8 cellular contexts compared by ENCODE assay signal in genomic region chr17:81510524-81510797, GRCh38. TPM values are rescaled to one million over a fixed set of nuclear protein-coding genes. Genes with fewer than 3 reads are reported as not detected.
DNase-seq lines count a peak whose midpoint lies in the region; ATAC-seq and TF ChIP-seq lines count a peak whose summit lies in the region.

No MANE protein-coding gene starts in this region.

- H3K36me3 Mint-ChIP-seq in activated naive CD8-positive, alpha-beta T cell treated with anti-CD3 and anti-CD28 coated beads, Interleukin-2, amount 10 ng/mL, durations not matched to agents 7 days and 5 days: peaks cover 44% of the 10 kb centered on the region

- no peaks in the 10 kb centered on the region for H3K9me2 ChIP-seq in SK-N-SH

- no peaks in the 10 kb centered on the region for H3K27me3 ChIP-seq in SK-N-SH (ENCODE audit: insufficient read depth)
- H3K27me3 ChIP-seq in kidney epithelial cell (ENCODE audit: control insufficient read depth, insufficient read depth, low read length): no peaks in the 10 kb centered on the region
- H3K27me3 ChIP-seq in subcutaneous abdominal adipose tissue (ENCODE audit: control insufficient read depth in 5 of 5, insufficient read depth in 4 of 5, low read length in 5 of 5): no peaks in the 10 kb centered on the region

- H3K9me3 ChIP-seq in SK-N-SH (no peaks in the 10 kb centered on the region), subcutaneous abdominal adipose tissue (ENCODE audit: control insufficient read depth in 5 of 5, low read length in 5 of 5) (no peaks in the 10 kb centered on the region)

- H3K4me3 ChIP-seq in SK-N-SH (ENCODE audit: low read depth in 2 of 2, low read length in 1 of 2) (peak overlapping the region; percentile 70 to 91), kidney epithelial cell (ENCODE audit: low read depth, low read length) (peak overlapping the region; percentile 61), subcutaneous abdominal adipose tissue (ENCODE audit: low read depth in 1 of 5, low read length in 5 of 5) (peak overlapping the region; percentile 88 to 96 (median 92))

- no peak overlapping the region for H2AFZ ChIP-seq in SK-N-SH (ENCODE audit: low read depth)

- H3K9ac ChIP-seq in SK-N-SH: peak overlapping the region; percentile 81
- H3K9ac ChIP-seq in subcutaneous abdominal adipose tissue (ENCODE audit: low read length in 5 of 5): peak overlapping the region in 4 of 5 donors; percentile 42 to 89 (median 76)

- TF ChIP-seq EP300 in SK-N-SH (IDR thresholded peaks at IDR 0.05; ENCODE audit: borderline replicate concordance in 1 of 2, low read depth in 1 of 2, low read length in 1 of 2): no peak

- DNase-seq in SK-N-SH: no peak
- DNase-seq in activated naive CD8-positive, alpha-beta T cell treated with anti-CD3 and anti-CD28 coated beads, Interleukin-2, amount 10 ng/mL, durations not matched to agents 7 days and 5 days: no peak
- no peak for DNase-seq in kidney epithelial cell (ENCODE audit: low read depth)
- no peak for DNase-seq in NK-92 (lab: John Stamatoyannopoulos, UW; ENCODE audit: unreplicated experiment)
- DNase-seq in islet precursor cell: no peak

- H3K36me3 ChIP-seq in SK-N-SH (replicated peaks in 1 of 2; ENCODE audit: control insufficient read depth in 1 of 2, insufficient read depth in 2 of 2, low read length in 1 of 2) (peaks cover 32 to 42% of the 10 kb centered on the region in 2 experiments), kidney epithelial cell (ENCODE audit: control insufficient read depth, insufficient read depth, low read length) (peaks cover 14% of the 10 kb centered on the region), subcutaneous abdominal adipose tissue (ENCODE audit: control insufficient read depth in 5 of 5, insufficient read depth in 5 of 5, low read length in 5 of 5) (peaks cover 0 to 32% (median 30%) of the 10 kb centered on the region in 5 donors)

- H3K4me1 Mint-ChIP-seq in activated naive CD8-positive, alpha-beta T cell treated with anti-CD3 and anti-CD28 coated beads, Interleukin-2, amount 10 ng/mL, durations not matched to agents 7 days and 5 days: peaks cover 25% of the 10 kb centered on the region

- POLR2A ChIA-PET in SK-N-SH (lab: Yijun Ruan, JAX): interaction anchor here (0.6 to 1.2 kb wide), 4 partner anchors 38 to 163 kb away, joined by 3 to 5 read pairs (median 4); no protein-coding TSS in a partner anchor
- POLR2A ChIA-PET in activated naive CD8-positive, alpha-beta T cell treated with anti-CD3 and anti-CD28 coated beads, Interleukin-2, amount 10 ng/mL, durations not matched to agents 7 days and 5 days (lab: Charles Lee): interaction anchor here (0.9 to 6.9 kb wide), 9 partner anchors 9 to 360 kb away, joined by 3 to 50 read pairs (median 4); partner anchors contain the start of genes ARHGDIA, FAAP100 and MRPL12

- H3K27ac ChIP-seq in SK-N-SH (ENCODE audit: low read depth in 2 of 2, low read length in 1 of 2) (peak overlapping the region; percentile 42 to 88; a peak in 2 of 4 replicates), subcutaneous abdominal adipose tissue (ENCODE audit: low read depth, low read length) (peak overlapping the region; percentile 54)

- TF ChIP-seq CTCF in SK-N-SH (IDR thresholded peaks at IDR 0.05) (no peak), kidney epithelial cell (IDR thresholded peaks at IDR 0.05; ENCODE audit: insufficient read depth, low read length, poor library complexity, severe bottlenecking) (no peak)

- 2% methylated on average over 9 of the region's 10 CpGs for WGBS in SK-N-SH (ENCODE audit: low lambda C conversion rate)

- peaks cover 85% of the 10 kb centered on the region for H3F3A ChIP-seq in SK-N-SH (replicated peaks; ENCODE audit: insufficient read depth)

- H3K4me3 Mint-ChIP-seq in activated naive CD8-positive, alpha-beta T cell treated with anti-CD3 and anti-CD28 coated beads, Interleukin-2, amount 10 ng/mL, durations not matched to agents 7 days and 5 days: peak overlapping the region; percentile 93

- peak overlapping the region; percentile 93 for H3K4me2 ChIP-seq in SK-N-SH

- H4K20me1 ChIP-seq in SK-N-SH (ENCODE audit: insufficient read depth): peaks cover 64% of the 10 kb centered on the region

- CTCF ChIA-PET in SK-N-SH (lab: Yijun Ruan, JAX): interaction anchor here (0.7 to 4.2 kb wide), 10 partner anchors 13 to 367 kb away, joined by 3 to 20 read pairs (median 4); no protein-coding TSS in a partner anchor

- peaks cover 0 to 40% of the 10 kb centered on the region in 2 experiments; a peak in 1 of 4 replicates for H3K4me1 ChIP-seq in SK-N-SH (ENCODE audit: control insufficient read depth in 1 of 2, insufficient read depth in 2 of 2, low read depth in 1 of 2, low read length in 1 of 2)
- H3K4me1 ChIP-seq in subcutaneous abdominal adipose tissue (ENCODE audit: control insufficient read depth in 5 of 5, insufficient read depth in 5 of 5, low read length in 5 of 5): peaks cover 10 to 58% (median 55%) of the 10 kb centered on the region in 5 donors

- H3K79me2 ChIP-seq in SK-N-SH (ENCODE audit: insufficient read depth): peaks cover 67% of the 10 kb centered on the region

- ATAC-seq in SK-N-SH treated with all-trans-retinoic acid at 6 μM for 48 hours: no peak
- ATAC-seq in activated naive CD8-positive, alpha-beta T cell treated with anti-CD3 and anti-CD28 coated beads, Interleukin-2, amount 10 ng/mL, durations not matched to agents 7 days and 5 days (ENCODE audit: low read depth): no peak
- no peak for ATAC-seq in GM18519 (IDR thresholded peaks at IDR 0.05; ENCODE audit: low FRiP score, unreplicated experiment)

- peak overlapping the region; percentile 89 for H3K27ac Mint-ChIP-seq in activated naive CD8-positive, alpha-beta T cell treated with anti-CD3 and anti-CD28 coated beads, Interleukin-2, amount 10 ng/mL, durations not matched to agents 7 days and 5 days

- H3K27me3 Mint-ChIP-seq in activated naive CD8-positive, alpha-beta T cell treated with anti-CD3 and anti-CD28 coated beads, Interleukin-2, amount 10 ng/mL, durations not matched to agents 7 days and 5 days: no peaks in the 10 kb centered on the region

- H3K9me3 Mint-ChIP-seq in activated naive CD8-positive, alpha-beta T cell treated with anti-CD3 and anti-CD28 coated beads, Interleukin-2, amount 10 ng/mL, durations not matched to agents 7 days and 5 days: no peaks in the 10 kb centered on the region

- TF ChIP-seq RAD21 in SK-N-SH (IDR thresholded peaks at IDR 0.05; ENCODE audit: low read length): no peak

TF ChIP-seq in SK-N-SH, 30 proteins besides CTCF, POLR2A, EP300 and RAD21:
- TF ChIP-seq MXI1 (IDR thresholded peaks at IDR 0.05; ENCODE audit: low read depth, low read length) (0 out of 2 replicates have a peak, but pooled peaks have one; percentile 17), JUND (IDR thresholded peaks at IDR 0.05) (peak; percentile 23; the same call in 1 of the 2 replicates), MEF2A (IDR thresholded peaks at IDR 0.05; ENCODE audit: borderline replicate concordance, low read depth) (no peak), MAX (IDR thresholded peaks at IDR 0.05; ENCODE audit: low read depth) (peak; percentile 23; the same call in 1 of the 2 replicates), NFIC (IDR thresholded peaks at IDR 0.05; ENCODE audit: borderline replicate concordance) (no peak)

TF ChIP-seq in SK-N-SH treated with all-trans-retinoic acid at 6 μM for 48 hours, 23 proteins besides CTCF, POLR2A, EP300 and RAD21:
- TF ChIP-seq ZNF8 (CRISPR knock-in tag; IDR thresholded peaks at IDR 0.05): no peak
- no peak for TF ChIP-seq ARNTL (CRISPR knock-in tag; IDR thresholded peaks at IDR 0.05; ENCODE audit: borderline replicate concordance, low read depth)
- no peak for TF ChIP-seq ZC3H10 (CRISPR knock-in tag; IDR thresholded peaks at IDR 0.05)
- no peak for TF ChIP-seq GLIS3 (CRISPR knock-in tag; IDR thresholded peaks at IDR 0.05)
- no peak for TF ChIP-seq SNAI2 (CRISPR knock-in tag; IDR thresholded peaks at IDR 0.05)
- TF ChIP-seq TOX (CRISPR knock-in tag; IDR thresholded peaks at IDR 0.05; ENCODE audit: borderline replicate concordance): no peak
- TF ChIP-seq TCF4 (CRISPR knock-in tag; IDR thresholded peaks at IDR 0.05; ENCODE audit: borderline replicate concordance): no peak
- no peak for TF ChIP-seq OSR1 (CRISPR knock-in tag; IDR thresholded peaks at IDR 0.05)
- TF ChIP-seq CSRNP3 (CRISPR knock-in tag; IDR thresholded peaks at IDR 0.05): no peak
- TF ChIP-seq ZFP30 (CRISPR knock-in tag; IDR thresholded peaks at IDR 0.05): no peak
- no peak for TF ChIP-seq ISL1 (CRISPR knock-in tag; IDR thresholded peaks at IDR 0.05)
- TF ChIP-seq ESRRG (CRISPR knock-in tag; IDR thresholded peaks at IDR 0.05): no peak
TF ChIP-seq in SK-N-SH treated with all-trans-retinoic acid at 6 μM for 48 hours: peak in this region for 0.

RNA-seq across cellular contexts. Expression of gene ACTG1, which starts 2.1 kb away (rescaled TPM):
- 3,367 and 7,871 TPM in 2 replicates for polyA plus RNA-seq in SK-N-SH (2012; rRNA removed)
- polyA plus RNA-seq in SK-N-SH (2012; cell fraction: cytosol; rRNA removed): 4,016 and 6,640 TPM in 2 replicates
- polyA plus RNA-seq in SK-N-SH (2012; cell fraction: nucleus; rRNA removed): 7,589 and 12,425 TPM in 2 replicates
- 1,000 to 10,000 TPM; 2,936 to 3,174 TPM for total RNA-seq in activated naive CD8-positive, alpha-beta T cell treated with anti-CD3 and anti-CD28 coated beads, Interleukin-2, amount 10 ng/mL, durations not matched to agents 7 days and 5 days
- total RNA-seq in kidney epithelial cell: 8,883 and 9,424 TPM in 2 replicates

RNA-seq across cellular contexts. Expression of gene FSCN2, which starts 17.7 kb away (rescaled TPM):
- 2.0 and 2.1 TPM in 2 replicates for polyA plus RNA-seq in SK-N-SH (2012; rRNA removed)
- polyA plus RNA-seq in SK-N-SH (2012; cell fraction: cytosol; rRNA removed): 0.31 and 0.79 TPM in 2 replicates
- 10.6 and 13.6 TPM in 2 replicates for polyA plus RNA-seq in SK-N-SH (2012; cell fraction: nucleus; rRNA removed)
- total RNA-seq in activated naive CD8-positive, alpha-beta T cell treated with anti-CD3 and anti-CD28 coated beads, Interleukin-2, amount 10 ng/mL, durations not matched to agents 7 days and 5 days: 1 to 10 TPM in 1 of 2 experiments, under 1 TPM in 1; 0.94 to 1.7 TPM
- total RNA-seq in kidney epithelial cell: 0.29 and 0.41 TPM in 2 replicates

RNA-seq across cellular contexts. Expression of gene FAAP100, which starts 41.7 kb away (rescaled TPM):
- 17.1 and 18.9 TPM in 2 replicates for polyA plus RNA-seq in SK-N-SH (2012; rRNA removed)
- 6.8 and 12.0 TPM in 2 replicates for polyA plus RNA-seq in SK-N-SH (2012; cell fraction: cytosol; rRNA removed)
- polyA plus RNA-seq in SK-N-SH (2012; cell fraction: nucleus; rRNA removed): 94.3 and 134 TPM in 2 replicates
- total RNA-seq in activated naive CD8-positive, alpha-beta T cell treated with anti-CD3 and anti-CD28 coated beads, Interleukin-2, amount 10 ng/mL, durations not matched to agents 7 days and 5 days: 10 to 100 TPM; 40.7 to 43.1 TPM
- total RNA-seq in kidney epithelial cell: 41.4 and 49.1 TPM in 2 replicates
